1 cellular context compared by ENCODE assay signal in genomic region chr6:52328303-52328662, GRCh38.
TF ChIP-seq lines count a peak whose summit lies in the region.

No MANE protein-coding gene starts in this region.

TF ChIP-seq in HepG2, 621 proteins besides CTCF, POLR2A, EP300 and RAD21 (continued from another document and continues in another):
- TF ChIP-seq RERE (CRISPR knock-in tag; IDR thresholded peaks at IDR 0.05; ENCODE audit: low read depth) = peak; percentile 59; the same call in 1 of the 2 replicates
- TF ChIP-seq ZNF644 (CRISPR knock-in tag; IDR thresholded peaks at IDR 0.05; ENCODE audit: low read depth) = peak; percentile 82; the same call in 1 of the 2 replicates
- 0 out of 2 replicates have a peak, but pooled peaks have one; percentile 30 for TF ChIP-seq ELF3 (CRISPR knock-in tag; IDR thresholded peaks at IDR 0.05)
- TF ChIP-seq FOXP4 (CRISPR knock-in tag; IDR thresholded peaks at IDR 0.05) = peak; percentile 75
- TF ChIP-seq DMAP1 (CRISPR knock-in tag; IDR thresholded peaks at IDR 0.05) = peak; percentile 52; the same call in 1 of the 2 replicates
- 0 out of 2 replicates have a peak, but pooled peaks have one; percentile 12 for TF ChIP-seq ELF1 (CRISPR knock-in tag; IDR thresholded peaks at IDR 0.05)
- TF ChIP-seq MAX (IDR thresholded peaks at IDR 0.05) = peak; percentile 70
- TF ChIP-seq TOPORS (CRISPR knock-in tag; IDR thresholded peaks at IDR 0.05) = no peak
- no peak for TF ChIP-seq ZNF782 (CRISPR knock-in tag; IDR thresholded peaks at IDR 0.05; ENCODE audit: borderline replicate concordance)
- TF ChIP-seq FOXA3 (CRISPR knock-in tag; IDR thresholded peaks at IDR 0.05) = peak; percentile 46; the same call in 1 of the 2 replicates
- TF ChIP-seq TRIM22 (IDR thresholded peaks at IDR 0.05) = no peak
- peak; percentile 47; the same call in 1 of the 2 replicates for TF ChIP-seq TFE3 (CRISPR knock-in tag; IDR thresholded peaks at IDR 0.05)
- peak; percentile 9 for TF ChIP-seq TEAD3 (CRISPR knock-in tag; optimal IDR thresholded peaks at IDR 0.05; ENCODE audit: borderline replicate concordance)
- TF ChIP-seq TFDP1 (CRISPR knock-in tag; IDR thresholded peaks at IDR 0.05; ENCODE audit: borderline replicate concordance) = 0 out of 2 replicates have a peak, but pooled peaks have one; percentile 67
- peak; percentile 66 for TF ChIP-seq GFI1 (CRISPR knock-in tag; IDR thresholded peaks at IDR 0.05; ENCODE audit: borderline replicate concordance)
- no peak for TF ChIP-seq ZNF766 (CRISPR knock-in tag; IDR thresholded peaks at IDR 0.05; ENCODE audit: borderline replicate concordance)
- TF ChIP-seq PREB (CRISPR knock-in tag; IDR thresholded peaks at IDR 0.05) = no peak
- no peak for TF ChIP-seq KLF15 (CRISPR knock-in tag; IDR thresholded peaks at IDR 0.05; ENCODE audit: borderline replicate concordance)
- TF ChIP-seq BCL6 (CRISPR knock-in tag; IDR thresholded peaks at IDR 0.05) = peak; percentile 34; the same call in 1 of the 2 replicates
- no peak for TF ChIP-seq SP4 (CRISPR knock-in tag; IDR thresholded peaks at IDR 0.05)
- peak; percentile 49; the same call in 1 of the 2 replicates for TF ChIP-seq FOSL2 (CRISPR knock-in tag; IDR thresholded peaks at IDR 0.05)
- 0 out of 2 replicates have a peak, but pooled peaks have one; percentile 49 for TF ChIP-seq SATB2 (CRISPR knock-in tag; IDR thresholded peaks at IDR 0.05)
- peak; percentile 62; the same call in 1 of the 2 replicates for TF ChIP-seq MEF2D (CRISPR knock-in tag; IDR thresholded peaks at IDR 0.05)
- TF ChIP-seq MEIS2 (CRISPR knock-in tag; IDR thresholded peaks at IDR 0.05) = peak; percentile 58; the same call in 1 of the 2 replicates
- peak; percentile 58; the same call in 1 of the 2 replicates for TF ChIP-seq SIX4 (CRISPR knock-in tag; IDR thresholded peaks at IDR 0.05)
- 0 out of 2 replicates have a peak, but pooled peaks have one; percentile 56 for TF ChIP-seq ZFP90 (CRISPR knock-in tag; IDR thresholded peaks at IDR 0.05; ENCODE audit: borderline replicate concordance)
- no peak for TF ChIP-seq SRSF4 (IDR thresholded peaks at IDR 0.05; ENCODE audit: low read depth, low read length, poor library complexity, severe bottlenecking)
- 0 out of 2 replicates have a peak, but pooled peaks have one; percentile 58 for TF ChIP-seq ZNF441 (CRISPR knock-in tag; IDR thresholded peaks at IDR 0.05; ENCODE audit: borderline replicate concordance)
- 0 out of 2 replicates have a peak, but pooled peaks have one; percentile 29 for TF ChIP-seq ZKSCAN8 (CRISPR knock-in tag; IDR thresholded peaks at IDR 0.05; ENCODE audit: borderline replicate concordance)
- no peak for TF ChIP-seq ZNF20 (CRISPR knock-in tag; IDR thresholded peaks at IDR 0.05)
- 0 out of 2 replicates have a peak, but pooled peaks have one; percentile 38 for TF ChIP-seq MYC (CRISPR knock-in tag; IDR thresholded peaks at IDR 0.05; ENCODE audit: borderline replicate concordance)
- TF ChIP-seq ZNF687 (CRISPR knock-in tag; IDR thresholded peaks at IDR 0.05) = no peak
- peak; percentile 73 for TF ChIP-seq HMG20B (CRISPR knock-in tag; conservative IDR thresholded peaks at IDR 0.05)
